ENCODE assay signal across 29 cellular contexts in genomic region chr11:76085321-76085720, GRCh38.
"Had no signal": no experiment of that assay in that cellular context is flagged by ENCODE, and none has a peak within 500 bp of the region (broad histone marks: within the 10 kb centered on the region; RNA-seq: fewer than 3 reads in every experiment).

No MANE protein-coding gene starts in this region.

- ATAC-seq: activated CD8-positive, alpha-beta memory T cell treated with anti-CD3 and anti-CD28 coated beads, Interleukin-2, amount 10 ng/mL, durations not matched to agents 7 days and 5 days; activated naive CD4-positive, alpha-beta T cell treated with anti-CD3 and anti-CD28 coated beads, Interleukin-2, amount 50 U/mL, for 72 hours; activated naive CD8-positive, alpha-beta T cell treated with anti-CD3 and anti-CD28 coated beads, Interleukin-2, amount 50 U/mL, for 24 hours; Panc1; Right ventricle myocardium inferior; T-cell had no signal

- H3K9me3 Mint-ChIP-seq: activated CD4-positive, alpha-beta T cell treated with anti-CD3 and anti-CD28 coated beads, Interleukin-2, amount 10 ng/mL, durations not matched to agents 24 days and 14 days; activated T-helper 1 cell treated with anti-CD3 and anti-CD28 coated beads, Interleukin-12 subunit alpha, Interleukin-12 subunit beta, Interleukin-2, Interleukin-4 antibody, amounts not matched to agents 30 ng/mL and 10 ng/mL and 1 ng/mL, durations not matched to agents 14 hours and 24 hours and 36 hours had no signal

- DNase-seq: activated B cell treated with CpG ODN at 0.5 μM for 24 hours; activated CD4-positive, alpha-beta T cell treated with anti-CD3 and anti-CD28 coated beads for 1 hour; activated CD4-positive, alpha-beta T cell treated with anti-CD3 and anti-CD28 coated beads, Interleukin-2, amount 10 ng/mL, durations not matched to agents 24 days and 14 days; activated CD4-positive, alpha-beta T cell treated with anti-CD3 and anti-CD28 coated beads, Interleukin-2, amount 50 U/mL, for 48 hours; activated CD8-positive, alpha-beta memory T cell treated with anti-CD3 and anti-CD28 coated beads, Interleukin-2, amount 10 ng/mL, durations not matched to agents 7 days and 5 days; activated effector memory CD4-positive, alpha-beta T cell treated with Interleukin-2 at 50 U/mL for 16 hours; activated naive CD4-positive, alpha-beta T cell treated with Interleukin-2 at 50 U/mL for 16 hours; activated naive CD8-positive, alpha-beta T cell treated with anti-CD3 and anti-CD28 coated beads, Interleukin-2, amount 50 U/mL, for 24 hours; activated T-cell treated with anti-CD3 and anti-CD28 coated beads, Interleukin-2, amount 50 U/mL, for 24 hours; NCI-H1092; NCI-H1417; NCI-H1694 treated with DMSO at 0.1 percent for 48 hours; NCI-H2029 treated with DMSO at 0.1 percent for 48 hours; NCI-H345; NCI-H510A treated with DMSO at 0.1 percent for 48 hours; NCI-H69; NK-92 treated with Interleukin-12 subunit alpha and Interleukin-12 subunit beta, amount 100 ng/mL, for 24 hours; OCI-M1; RPMI8226; T-cell; T-helper 2 cell; T1000 had no signal

- H3K27ac ChIP-seq: KMS-11, SK-N-MC had no signal

- H3K9ac ChIP-seq: KMS-11 had no signal

- H3K4me1 Mint-ChIP-seq: activated CD4-positive, alpha-beta T cell treated with anti-CD3 and anti-CD28 coated beads, Interleukin-2, amount 10 ng/mL, durations not matched to agents 24 days and 14 days; activated CD8-positive, alpha-beta memory T cell treated with anti-CD3 and anti-CD28 coated beads, Interleukin-2, amount 10 ng/mL, durations not matched to agents 7 days and 5 days; activated naive CD8-positive, alpha-beta T cell treated with anti-CD3 and anti-CD28 coated beads, Interleukin-2, amount 50 U/mL, for 24 hours; T-cell had no signal

- H3K4me2 ChIP-seq: KMS-11 had no signal

- H3K27me3 Mint-ChIP-seq: activated B cell treated with CpG ODN at 0.5 μM for 24 hours; activated CD4-positive, alpha-beta T cell treated with anti-CD3 and anti-CD28 coated beads, Interleukin-2, amount 10 ng/mL, durations not matched to agents 24 days and 14 days; activated CD8-positive, alpha-beta memory T cell treated with anti-CD3 and anti-CD28 coated beads, Interleukin-2, amount 10 ng/mL, durations not matched to agents 7 days and 5 days; activated naive CD8-positive, alpha-beta T cell treated with anti-CD3 and anti-CD28 coated beads, Interleukin-2, amount 50 U/mL, for 24 hours; activated T-cell treated with anti-CD3 and anti-CD28 coated beads, Interleukin-2, amount 50 U/mL, for 24 hours; T-cell had no signal

- FAIRE-seq: TTC549 had no signal

- H3K4me3 ChIP-seq: SK-N-MC had no signal

- H3K27ac Mint-ChIP-seq: activated B cell treated with CpG ODN at 0.5 μM for 24 hours; activated CD4-positive, alpha-beta T cell treated with anti-CD3 and anti-CD28 coated beads, Interleukin-2, amount 10 ng/mL, durations not matched to agents 24 days and 14 days; activated CD8-positive, alpha-beta memory T cell treated with anti-CD3 and anti-CD28 coated beads, Interleukin-2, amount 10 ng/mL, durations not matched to agents 7 days and 5 days; activated naive CD4-positive, alpha-beta T cell treated with anti-CD3 and anti-CD28 coated beads, Interleukin-2, amount 50 U/mL, for 72 hours; activated naive CD8-positive, alpha-beta T cell treated with anti-CD3 and anti-CD28 coated beads, Interleukin-2, amount 50 U/mL, for 24 hours; activated T-cell treated with anti-CD3 and anti-CD28 coated beads, Interleukin-2, amount 50 U/mL, for 24 hours; activated T-helper 1 cell treated with anti-CD3 and anti-CD28 coated beads, Interleukin-12 subunit alpha, Interleukin-12 subunit beta, Interleukin-2, Interleukin-4 antibody, amounts not matched to agents 30 ng/mL and 10 ng/mL and 1 ng/mL, durations not matched to agents 14 hours and 24 hours and 36 hours; T-cell had no signal

- H3K4me3 Mint-ChIP-seq: activated B cell treated with CpG ODN at 0.5 μM for 24 hours; activated CD4-positive, alpha-beta T cell treated with anti-CD3 and anti-CD28 coated beads, Interleukin-2, amount 10 ng/mL, durations not matched to agents 24 days and 14 days; activated CD8-positive, alpha-beta memory T cell treated with anti-CD3 and anti-CD28 coated beads, Interleukin-2, amount 10 ng/mL, durations not matched to agents 7 days and 5 days; activated naive CD8-positive, alpha-beta T cell treated with anti-CD3 and anti-CD28 coated beads, Interleukin-2, amount 50 U/mL, for 24 hours; activated T-cell treated with anti-CD3 and anti-CD28 coated beads, Interleukin-2, amount 50 U/mL, for 24 hours; activated T-helper 1 cell treated with anti-CD3 and anti-CD28 coated beads, Interleukin-12 subunit alpha, Interleukin-12 subunit beta, Interleukin-2, Interleukin-4 antibody, amounts not matched to agents 30 ng/mL and 10 ng/mL and 1 ng/mL, durations not matched to agents 14 hours and 24 hours and 36 hours; T-cell had no signal
